ENCODE assay signal across 19 cellular contexts in genomic region chr1:56171670-56172069, GRCh38.
"Had no signal": no experiment of that assay in that cellular context is flagged by ENCODE, and none has a peak within 500 bp of the region (broad histone marks: within the 10 kb centered on the region; RNA-seq: fewer than 3 reads in every experiment).

No MANE protein-coding gene starts in this region.

- H3K4me1 ChIP-seq: left lung, parathyroid adenoma, testis, upper lobe of left lung had no signal

- DNase-seq: central memory CD4-positive, alpha-beta T cell; dorsolateral prefrontal cortex; effector CD4-positive, alpha-beta T cell; heart right ventricle; hippocampal formation; left lung; mesendoderm; naive thymus-derived CD8-positive, alpha-beta T cell; sigmoid colon; stimulated activated CD4-positive, alpha-beta T cell treated with anti-CD3 and anti-CD28 coated beads, Interleukin-4, amount 100 ng/mL, for 4 hours; stimulated activated naive CD8-positive, alpha-beta T cell treated with anti-CD3 and anti-CD28 coated beads, Interleukin-15, Interleukin-2, amounts not matched to agents 100 U/mL and 50 U/mL, for 24 hours; substantia nigra; testis; tibial artery; upper lobe of left lung had no signal

- H3K27ac ChIP-seq: dorsolateral prefrontal cortex, heart right ventricle, left lung, parathyroid adenoma, right atrium auricular region, sigmoid colon, testis, upper lobe of left lung had no signal

- H3K9me3 ChIP-seq: right atrium auricular region, sigmoid colon, testis, tibial artery, upper lobe of left lung had no signal

- H3K4me3 ChIP-seq: dorsolateral prefrontal cortex, heart right ventricle, left lung, right atrium auricular region, sigmoid colon, testis, tibial artery, upper lobe of left lung had no signal

- H3K27me3 ChIP-seq: heart right ventricle, left lung, right atrium auricular region, sigmoid colon, testis, tibial artery, upper lobe of left lung had no signal

- H3K36me3 ChIP-seq: heart right ventricle, left lung, right atrium auricular region, sigmoid colon, tibial artery, upper lobe of left lung had no signal

- FAIRE-seq: islet of Langerhans, urothelium cell line had no signal

- ATAC-seq: heart right ventricle; left lung; naive thymus-derived CD8-positive, alpha-beta T cell; stimulated activated naive CD8-positive, alpha-beta T cell treated with anti-CD3 and anti-CD28 coated beads, Interleukin-15, Interleukin-2, amounts not matched to agents 100 U/mL and 50 U/mL, for 24 hours had no signal
